1 cellular context compared by ENCODE assay signal in the genomic region with DNA sequence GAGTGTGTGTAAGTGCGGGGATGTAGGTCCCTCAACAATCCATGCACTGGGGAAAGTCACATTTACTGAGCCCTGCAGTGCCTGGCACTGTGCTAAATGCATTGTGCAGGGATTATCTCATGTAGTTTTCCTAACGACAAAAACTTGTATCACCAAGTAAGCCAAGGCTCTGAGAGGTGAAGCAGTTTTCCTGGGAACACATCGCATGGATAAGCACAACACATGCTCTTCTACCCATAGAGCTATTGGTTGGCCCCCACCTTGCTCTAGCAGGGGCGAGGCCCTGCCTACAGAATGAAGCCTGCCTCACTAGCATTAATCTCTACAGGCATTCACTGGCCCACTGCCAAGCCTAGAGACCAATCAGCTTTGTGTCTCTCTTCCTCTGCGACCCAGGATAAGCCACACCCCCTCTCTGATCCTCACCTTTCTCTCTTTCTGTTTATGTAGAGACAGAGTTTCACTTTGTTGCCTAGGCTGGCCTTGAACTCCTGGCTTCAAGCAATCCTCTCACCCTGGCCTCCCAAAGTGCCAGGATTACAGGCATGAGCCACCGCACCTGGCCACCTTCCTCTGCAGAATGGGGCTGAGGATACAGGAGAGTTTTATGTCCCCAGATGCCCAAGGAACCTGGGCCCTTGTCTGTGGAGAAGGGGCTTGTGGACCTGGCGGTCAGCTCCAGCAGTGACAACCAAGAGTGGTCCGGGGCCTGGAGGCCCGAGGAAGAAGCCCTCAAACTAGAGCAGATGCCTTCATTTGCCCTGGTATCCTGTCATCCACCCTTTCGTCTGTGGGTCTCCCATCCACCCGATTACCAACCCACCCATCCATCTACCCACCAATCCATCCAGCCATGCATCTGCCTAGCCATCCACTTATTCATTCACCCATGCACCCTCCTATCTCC.
TF ChIP-seq lines count a peak whose summit lies in the region.

No MANE protein-coding gene starts in this region.

TF ChIP-seq in HepG2, 621 proteins besides CTCF, POLR2A, EP300 and RAD21 (continued from another document and continues in another):
- TF ChIP-seq SNAPC4 (CRISPR knock-in tag; IDR thresholded peaks at IDR 0.05) (peak; percentile 63; the same call in 1 of the 2 replicates), ATF7 (IDR thresholded peaks at IDR 0.05) (no peak), ATF7 (CRISPR knock-in tag; IDR thresholded peaks at IDR 0.05) (no peak), ZIK1 (CRISPR knock-in tag; IDR thresholded peaks at IDR 0.05; ENCODE audit: borderline replicate concordance, low read depth) (0 out of 2 replicates have a peak, but pooled peaks have one; percentile 54), HINFP (CRISPR knock-in tag; IDR thresholded peaks at IDR 0.05; ENCODE audit: low read depth) (peak; percentile 21; the same call in 1 of the 2 replicates), ZNF616 (CRISPR knock-in tag; IDR thresholded peaks at IDR 0.05; ENCODE audit: low read depth) (no peak), ZFP36 (IDR thresholded peaks at IDR 0.05; ENCODE audit: borderline replicate concordance, low read depth, low read length, partially characterized antibody) (no peak), NFE2 (CRISPR knock-in tag; IDR thresholded peaks at IDR 0.05) (no peak), SMAD9 (CRISPR knock-in tag; IDR thresholded peaks at IDR 0.05) (no peak), ZNF557 (CRISPR knock-in tag; IDR thresholded peaks at IDR 0.05) (no peak), ARHGAP35 (CRISPR knock-in tag; IDR thresholded peaks at IDR 0.05; ENCODE audit: borderline replicate concordance) (no peak), PAWR (CRISPR knock-in tag; IDR thresholded peaks at IDR 0.05; ENCODE audit: borderline replicate concordance) (no peak), ZNF207 (IDR thresholded peaks at IDR 0.05; ENCODE audit: borderline replicate concordance) (no peak), ZNF691 (CRISPR knock-in tag; IDR thresholded peaks at IDR 0.05; ENCODE audit: borderline replicate concordance, low read depth) (no peak), U2AF2 (IDR thresholded peaks at IDR 0.05; ENCODE audit: low read depth, low read length) (no peak), ZNF839 (CRISPR knock-in tag; IDR thresholded peaks at IDR 0.05; ENCODE audit: borderline replicate concordance) (no peak), ZNF431 (CRISPR knock-in tag; IDR thresholded peaks at IDR 0.05; ENCODE audit: borderline replicate concordance, low read depth) (0 out of 2 replicates have a peak, but pooled peaks have one; percentile 20), SNAI1 (CRISPR knock-in tag; IDR thresholded peaks at IDR 0.05; ENCODE audit: borderline replicate concordance) (peak; percentile 60; the same call in 1 of the 2 replicates), ZNF296 (CRISPR knock-in tag; conservative IDR thresholded peaks at IDR 0.05) (no peak), TARDBP (CRISPR knock-in tag; IDR thresholded peaks at IDR 0.05) (peak; percentile 61; the same call in 1 of the 2 replicates), FOXO1 (CRISPR knock-in tag; IDR thresholded peaks at IDR 0.05) (peak; percentile 92), CEBPG (CRISPR knock-in tag; IDR thresholded peaks at IDR 0.05) (peak; percentile 71; the same call in 1 of the 2 replicates), ZNF713 (CRISPR knock-in tag; IDR thresholded peaks at IDR 0.05) (no peak), KDM1A (CRISPR knock-in tag; IDR thresholded peaks at IDR 0.05) (peak; percentile 96), BRCA1 (CRISPR knock-in tag; IDR thresholded peaks at IDR 0.05) (no peak), ZNF12 (CRISPR knock-in tag; IDR thresholded peaks at IDR 0.05) (peak; percentile 64), MLXIP (CRISPR knock-in tag; IDR thresholded peaks at IDR 0.05; ENCODE audit: borderline replicate concordance) (no peak), RARG (CRISPR knock-in tag; IDR thresholded peaks at IDR 0.05; ENCODE audit: low read depth) (no peak), HMG20A (CRISPR knock-in tag; IDR thresholded peaks at IDR 0.05; ENCODE audit: borderline replicate concordance) (no peak; the same call in 1 of the 2 replicates), KLF13 (CRISPR knock-in tag; IDR thresholded peaks at IDR 0.05) (no peak; the same call in 1 of the 2 replicates)
- TF ChIP-seq, protein P1, sequence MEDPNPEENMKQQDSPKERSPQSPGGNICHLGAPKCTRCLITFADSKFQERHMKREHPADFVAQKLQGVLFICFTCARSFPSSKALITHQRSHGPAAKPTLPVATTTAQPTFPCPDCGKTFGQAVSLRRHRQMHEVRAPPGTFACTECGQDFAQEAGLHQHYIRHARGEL (CRISPR knock-in tag; IDR thresholded peaks at IDR 0.05): no peak
- TF ChIP-seq, protein P2, sequence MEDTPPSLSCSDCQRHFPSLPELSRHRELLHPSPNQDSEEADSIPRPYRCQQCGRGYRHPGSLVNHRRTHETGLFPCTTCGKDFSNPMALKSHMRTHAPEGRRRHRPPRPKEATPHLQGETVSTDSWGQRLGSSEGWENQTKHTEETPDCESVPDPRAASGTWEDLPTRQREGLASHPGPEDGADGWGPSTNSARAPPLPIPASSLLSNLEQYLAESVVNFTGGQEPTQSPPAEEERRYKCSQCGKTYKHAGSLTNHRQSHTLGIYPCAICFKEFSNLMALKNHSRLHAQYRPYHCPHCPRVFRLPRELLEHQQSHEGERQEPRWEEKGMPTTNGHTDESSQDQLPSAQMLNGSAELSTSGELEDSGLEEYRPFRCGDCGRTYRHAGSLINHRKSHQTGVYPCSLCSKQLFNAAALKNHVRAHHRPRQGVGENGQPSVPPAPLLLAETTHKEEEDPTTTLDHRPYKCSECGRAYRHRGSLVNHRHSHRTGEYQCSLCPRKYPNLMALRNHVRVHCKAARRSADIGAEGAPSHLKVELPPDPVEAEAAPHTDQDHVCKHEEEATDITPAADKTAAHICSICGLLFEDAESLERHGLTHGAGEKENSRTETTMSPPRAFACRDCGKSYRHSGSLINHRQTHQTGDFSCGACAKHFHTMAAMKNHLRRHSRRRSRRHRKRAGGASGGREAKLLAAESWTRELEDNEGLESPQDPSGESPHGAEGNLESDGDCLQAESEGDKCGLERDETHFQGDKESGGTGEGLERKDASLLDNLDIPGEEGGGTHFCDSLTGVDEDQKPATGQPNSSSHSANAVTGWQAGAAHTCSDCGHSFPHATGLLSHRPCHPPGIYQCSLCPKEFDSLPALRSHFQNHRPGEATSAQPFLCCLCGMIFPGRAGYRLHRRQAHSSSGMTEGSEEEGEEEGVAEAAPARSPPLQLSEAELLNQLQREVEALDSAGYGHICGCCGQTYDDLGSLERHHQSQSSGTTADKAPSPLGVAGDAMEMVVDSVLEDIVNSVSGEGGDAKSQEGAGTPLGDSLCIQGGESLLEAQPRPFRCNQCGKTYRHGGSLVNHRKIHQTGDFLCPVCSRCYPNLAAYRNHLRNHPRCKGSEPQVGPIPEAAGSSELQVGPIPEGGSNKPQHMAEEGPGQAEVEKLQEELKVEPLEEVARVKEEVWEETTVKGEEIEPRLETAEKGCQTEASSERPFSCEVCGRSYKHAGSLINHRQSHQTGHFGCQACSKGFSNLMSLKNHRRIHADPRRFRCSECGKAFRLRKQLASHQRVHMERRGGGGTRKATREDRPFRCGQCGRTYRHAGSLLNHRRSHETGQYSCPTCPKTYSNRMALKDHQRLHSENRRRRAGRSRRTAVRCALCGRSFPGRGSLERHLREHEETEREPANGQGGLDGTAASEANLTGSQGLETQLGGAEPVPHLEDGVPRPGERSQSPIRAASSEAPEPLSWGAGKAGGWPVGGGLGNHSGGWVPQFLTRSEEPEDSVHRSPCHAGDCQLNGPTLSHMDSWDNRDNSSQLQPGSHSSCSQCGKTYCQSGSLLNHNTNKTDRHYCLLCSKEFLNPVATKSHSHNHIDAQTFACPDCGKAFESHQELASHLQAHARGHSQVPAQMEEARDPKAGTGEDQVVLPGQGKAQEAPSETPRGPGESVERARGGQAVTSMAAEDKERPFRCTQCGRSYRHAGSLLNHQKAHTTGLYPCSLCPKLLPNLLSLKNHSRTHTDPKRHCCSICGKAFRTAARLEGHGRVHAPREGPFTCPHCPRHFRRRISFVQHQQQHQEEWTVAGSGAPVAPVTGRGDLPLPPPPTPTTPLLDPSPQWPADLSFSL (CRISPR knock-in tag; IDR thresholded peaks at IDR 0.05): no peak
- TF ChIP-seq, protein P3, sequence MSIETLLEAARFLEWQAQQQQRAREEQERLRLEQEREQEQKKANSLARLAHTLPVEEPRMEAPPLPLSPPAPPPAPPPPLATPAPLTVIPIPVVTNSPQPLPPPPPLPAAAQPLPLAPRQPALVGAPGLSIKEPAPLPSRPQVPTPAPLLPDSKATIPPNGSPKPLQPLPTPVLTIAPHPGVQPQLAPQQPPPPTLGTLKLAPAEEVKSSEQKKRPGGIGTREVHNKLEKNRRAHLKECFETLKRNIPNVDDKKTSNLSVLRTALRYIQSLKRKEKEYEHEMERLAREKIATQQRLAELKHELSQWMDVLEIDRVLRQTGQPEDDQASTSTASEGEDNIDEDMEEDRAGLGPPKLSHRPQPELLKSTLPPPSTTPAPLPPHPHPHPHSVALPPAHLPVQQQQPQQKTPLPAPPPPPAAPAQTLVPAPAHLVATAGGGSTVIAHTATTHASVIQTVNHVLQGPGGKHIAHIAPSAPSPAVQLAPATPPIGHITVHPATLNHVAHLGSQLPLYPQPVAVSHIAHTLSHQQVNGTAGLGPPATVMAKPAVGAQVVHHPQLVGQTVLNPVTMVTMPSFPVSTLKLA (IDR thresholded peaks at IDR 0.05): no peak
- TF ChIP-seq, protein P4, sequence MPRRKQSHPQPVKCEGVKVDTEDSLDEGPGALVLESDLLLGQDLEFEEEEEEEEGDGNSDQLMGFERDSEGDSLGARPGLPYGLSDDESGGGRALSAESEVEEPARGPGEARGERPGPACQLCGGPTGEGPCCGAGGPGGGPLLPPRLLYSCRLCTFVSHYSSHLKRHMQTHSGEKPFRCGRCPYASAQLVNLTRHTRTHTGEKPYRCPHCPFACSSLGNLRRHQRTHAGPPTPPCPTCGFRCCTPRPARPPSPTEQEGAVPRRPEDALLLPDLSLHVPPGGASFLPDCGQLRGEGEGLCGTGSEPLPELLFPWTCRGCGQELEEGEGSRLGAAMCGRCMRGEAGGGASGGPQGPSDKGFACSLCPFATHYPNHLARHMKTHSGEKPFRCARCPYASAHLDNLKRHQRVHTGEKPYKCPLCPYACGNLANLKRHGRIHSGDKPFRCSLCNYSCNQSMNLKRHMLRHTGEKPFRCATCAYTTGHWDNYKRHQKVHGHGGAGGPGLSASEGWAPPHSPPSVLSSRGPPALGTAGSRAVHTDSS (CRISPR knock-in tag; conservative IDR thresholded peaks at IDR 0.05): no peak
